Comparison of ENCODE assay signal across 13 cellular contexts in genomic region chr16:75256059-75256870, GRCh38. TPM values are rescaled to one million over a fixed set of nuclear protein-coding genes. Genes with fewer than 3 reads are reported as not detected.
DNase-seq lines count a peak whose midpoint lies in the region; ATAC-seq and TF ChIP-seq lines count a peak whose summit lies in the region.
"Had no signal": no experiment of that assay in that cellular context is flagged by ENCODE, and none has a peak within 500 bp of the region (broad histone marks: within the 10 kb centered on the region; RNA-seq: fewer than 3 reads in every experiment).

No MANE protein-coding gene starts in this region.

- DNase-seq in 8988T: peak; percentile 73
- DNase-seq in RWPE1 (ENCODE audit: low spot score): no peak
- no peak for DNase-seq in glutamatergic neuron
- no peak for DNase-seq in neural crest cell (ENCODE audit: low read depth, low spot score)
- no peak for DNase-seq in effector CD8-positive, alpha-beta T cell (lab: John Stamatoyannopoulos, UW)
- DNase-seq in NCI-H2081 treated with DMSO at 0.1 percent for 48 hours (lab: John Stamatoyannopoulos, UW): no peak
- DNase-seq in effector memory CD8-positive, alpha-beta T cell: no peak
- no peak for DNase-seq in T-helper 2 cell treated with Interferon-gamma antibody and Interleukin-4, amounts not matched to agents 5 μg/mL and 100 μg/mL, for 36 hours (ENCODE audit: low spot score)
- DNase-seq: activated CD8-positive, alpha-beta T cell treated with anti-CD3 and anti-CD28 coated beads for 36 hours; central memory CD4-positive, alpha-beta T cell; midbrain; PC-3 had no signal

- H3K27me3 Mint-ChIP-seq in glutamatergic neuron (ENCODE audit: unreplicated experiment) (peaks cover 20% of the 10 kb centered on the region), neural crest cell (ENCODE audit: low read depth) (no peaks in the 10 kb centered on the region)
- H3K27me3 Mint-ChIP-seq in effector memory CD8-positive, alpha-beta T cell: peaks cover 43 to 70% of the 10 kb centered on the region in 2 donors
- peaks cover 41% of the 10 kb centered on the region for H3K27me3 Mint-ChIP-seq in T-helper 2 cell treated with Interferon-gamma antibody and Interleukin-4, amounts not matched to agents 5 μg/mL and 100 μg/mL, for 36 hours (ENCODE audit: low read depth)

- CTCF ChIA-PET in RWPE1 (lab: Yijun Ruan, JAX): interaction anchor here (1.4 kb wide), 1 partner anchor 22 kb away, joined by 4 read pairs; no protein-coding TSS in a partner anchor

- H3K27ac ChIP-seq in RWPE1: peak overlapping the region; percentile 98
- H3K27ac ChIP-seq: BLaER1 treated with 17β-estradiol and CSF1 and Interleukin-3, amounts not matched to agents 10 nM and 100 nM had no signal

- POLR2A ChIA-PET in RWPE1 (lab: Yijun Ruan, JAX; ENCODE audit: low non-redundant PET): no interaction called here

- H3K4me3 Mint-ChIP-seq in glutamatergic neuron (ENCODE audit: unreplicated experiment) (peak overlapping the region; percentile 88), neural crest cell (no peak overlapping the region)
- H3K4me3 Mint-ChIP-seq in effector memory CD8-positive, alpha-beta T cell: no peak overlapping the region
- no peak overlapping the region for H3K4me3 Mint-ChIP-seq in T-helper 2 cell treated with Interferon-gamma antibody and Interleukin-4, amounts not matched to agents 5 μg/mL and 100 μg/mL, for 36 hours
- H3K4me3 Mint-ChIP-seq: activated CD8-positive, alpha-beta T cell treated with anti-CD3 and anti-CD28 coated beads for 36 hours had no signal

- no peak for ATAC-seq in effector memory CD8-positive, alpha-beta T cell (replicated peaks)
- ATAC-seq: activated CD8-positive, alpha-beta T cell treated with anti-CD3 and anti-CD28 coated beads for 36 hours; PC-3 had no signal

- no peak for TF ChIP-seq CTCF in RWPE1 (conservative IDR thresholded peaks at IDR 0.05; ENCODE audit: low read depth)
- TF ChIP-seq CTCF in glutamatergic neuron (IDR thresholded peaks at IDR 0.05; ENCODE audit: partially characterized antibody, unreplicated experiment): no peak
- no peak for TF ChIP-seq CTCF in neural crest cell (conservative IDR thresholded peaks at IDR 0.05)

- peaks cover 21% of the 10 kb centered on the region for H3K9me3 Mint-ChIP-seq in glutamatergic neuron (ENCODE audit: unreplicated experiment)
- no peaks in the 10 kb centered on the region for H3K9me3 Mint-ChIP-seq in neural crest cell
- H3K9me3 Mint-ChIP-seq in effector memory CD8-positive, alpha-beta T cell: no peaks in the 10 kb centered on the region
- no peaks in the 10 kb centered on the region for H3K9me3 Mint-ChIP-seq in T-helper 2 cell treated with Interferon-gamma antibody and Interleukin-4, amounts not matched to agents 5 μg/mL and 100 μg/mL, for 36 hours
- H3K9me3 Mint-ChIP-seq: activated CD8-positive, alpha-beta T cell treated with anti-CD3 and anti-CD28 coated beads for 36 hours had no signal

- H3K4me1 Mint-ChIP-seq in glutamatergic neuron (ENCODE audit: low read depth, unreplicated experiment): peaks cover 47% of the 10 kb centered on the region
- H3K4me1 Mint-ChIP-seq in neural crest cell: peaks cover 46% of the 10 kb centered on the region
- peaks cover 0 to 6% of the 10 kb centered on the region in 2 donors for H3K4me1 Mint-ChIP-seq in effector memory CD8-positive, alpha-beta T cell (ENCODE audit: low read depth in 2 of 2)
- H3K4me1 Mint-ChIP-seq in T-helper 2 cell treated with Interferon-gamma antibody and Interleukin-4, amounts not matched to agents 5 μg/mL and 100 μg/mL, for 36 hours (ENCODE audit: low read depth): no peaks in the 10 kb centered on the region

- H3K36me3 Mint-ChIP-seq in glutamatergic neuron (ENCODE audit: unreplicated experiment) (no peaks in the 10 kb centered on the region), neural crest cell (ENCODE audit: low read depth) (no peaks in the 10 kb centered on the region)
- no peaks in the 10 kb centered on the region for H3K36me3 Mint-ChIP-seq in effector memory CD8-positive, alpha-beta T cell (ENCODE audit: insufficient read depth)
- no peaks in the 10 kb centered on the region for H3K36me3 Mint-ChIP-seq in T-helper 2 cell treated with Interferon-gamma antibody and Interleukin-4, amounts not matched to agents 5 μg/mL and 100 μg/mL, for 36 hours (ENCODE audit: low read depth)

- H3K27ac Mint-ChIP-seq in glutamatergic neuron (ENCODE audit: unreplicated experiment): peak overlapping the region; percentile 96
- H3K27ac Mint-ChIP-seq in neural crest cell (ENCODE audit: unreplicated experiment): peak overlapping the region; percentile 84
- no peak overlapping the region for H3K27ac Mint-ChIP-seq in effector memory CD8-positive, alpha-beta T cell
- no peak overlapping the region for H3K27ac Mint-ChIP-seq in T-helper 2 cell treated with Interferon-gamma antibody and Interleukin-4, amounts not matched to agents 5 μg/mL and 100 μg/mL, for 36 hours
- H3K27ac Mint-ChIP-seq: activated CD8-positive, alpha-beta T cell treated with anti-CD3 and anti-CD28 coated beads for 36 hours had no signal

RNA-seq across cellular contexts. Expression of gene BCAR1, which starts 4.8 kb away (rescaled TPM):
- 212 TPM for total RNA-seq in glutamatergic neuron (ENCODE audit: unreplicated experiment)
- total RNA-seq in neural crest cell: 63.8 and 64.0 TPM in 2 replicates

RNA-seq across cellular contexts. Expression of gene CTRB1, which starts 37.5 kb away (rescaled TPM):
- not detected for total RNA-seq in glutamatergic neuron (ENCODE audit: unreplicated experiment)
- total RNA-seq in neural crest cell: not detected in 2 replicates
- total RNA-seq: activated CD8-positive, alpha-beta T cell treated with anti-CD3 and anti-CD28 coated beads for 36 hours; PC-3 had no signal

RNA-seq across cellular contexts. Expression of gene CTRB2, which starts 49.3 kb away (rescaled TPM):
- not detected for total RNA-seq in glutamatergic neuron (ENCODE audit: unreplicated experiment)
- not detected in 2 replicates for total RNA-seq in neural crest cell
- total RNA-seq: activated CD8-positive, alpha-beta T cell treated with anti-CD3 and anti-CD28 coated beads for 36 hours; PC-3 had no signal

Comparison
In these comparisons a context has a peak if more than half of its experiments do, and no peak if none do; other contexts are left out.
1. H3K27ac Mint-ChIP-seq: peak in glutamatergic neuron (single experiment) and neural crest cell (single experiment); none in effector memory CD8-positive, alpha-beta T cell (0 of 2) and T-helper 2 cell treated with Interferon-gamma antibody and Interleukin-4, amounts not matched to agents 5 μg/mL and 100 μg/mL, for 36 hours (single experiment).